In the genomic region with DNA sequence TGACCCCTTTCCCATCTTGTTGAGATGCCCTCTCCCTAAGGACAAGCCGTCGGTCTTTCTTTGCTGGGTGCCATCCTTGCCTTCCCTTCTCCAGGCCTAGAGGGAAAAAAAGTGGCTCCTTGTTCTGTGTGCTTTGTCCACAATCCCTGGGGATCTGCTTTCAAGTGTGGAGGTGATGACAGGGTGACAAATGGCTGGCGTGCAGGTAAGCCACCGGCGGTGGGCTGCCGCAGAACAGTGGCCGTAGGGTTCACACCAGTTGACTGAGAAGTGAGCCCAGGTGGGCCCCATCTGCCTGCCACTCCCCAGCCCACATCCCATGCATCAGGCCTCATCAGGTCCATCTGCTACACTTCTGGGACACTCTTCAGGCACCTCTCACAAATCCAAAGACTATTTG, we compare ENCODE assay signal across 19 cellular contexts. TPM values are rescaled to one million over a fixed set of nuclear protein-coding genes. Genes with fewer than 3 reads are reported as not detected.
A peak's percentile ranks its signal among the peaks of the same experiment; 100 is the strongest.
DNase-seq lines count a peak whose midpoint lies in the region; ATAC-seq, FAIRE-seq and TF ChIP-seq lines count a peak whose summit lies in the region.
"Had no signal": no experiment of that assay in that cellular context is flagged by ENCODE, and none has a peak within 500 bp of the region (broad histone marks: within the 10 kb centered on the region; RNA-seq: fewer than 3 reads in every experiment).

No MANE protein-coding gene starts in this region.

- no peak for TF ChIP-seq CTCF in kidney (IDR thresholded peaks at IDR 0.05; ENCODE audit: borderline replicate concordance, extremely low read depth, insufficient read depth)

- H3K36me3 ChIP-seq in kidney (ENCODE audit: control insufficient read depth in 1 of 2, insufficient read depth in 2 of 2, low read length in 2 of 2): no peaks in the 10 kb centered on the region

- H3K4me3 ChIP-seq in kidney (ENCODE audit: low read length in 2 of 2): no peak overlapping the region
- H3K4me3 ChIP-seq: SK-N-MC had no signal

- H3K27ac ChIP-seq in kidney (ENCODE audit: low read depth in 2 of 2, low read length in 2 of 2): no peak overlapping the region
- H3K27ac ChIP-seq: KMS-11, SK-N-MC had no signal

- DNase-seq in NCI-H187 treated with DMSO at 0.1 percent for 48 hours (lab: John Stamatoyannopoulos, UW): peak; percentile 47
- DNase-seq in NCI-H187 (lab: John Stamatoyannopoulos, UW): no peak
- DNase-seq in DMS153 (lab: John Stamatoyannopoulos, UW): peak; percentile 82
- DNase-seq in NCI-H2107 (lab: John Stamatoyannopoulos, UW): peak; percentile 49
- peak; percentile 11 for DNase-seq in SW480 (ENCODE audit: low spot score)
- no peak for DNase-seq in NCI-H128 (lab: John Stamatoyannopoulos, UW; ENCODE audit: unreplicated experiment)
- no peak for DNase-seq in kidney
- DNase-seq: EL, HFFc6, NCI-H1694 treated with DMSO at 0.1 percent for 48 hours, NCI-H446, T-helper 1 cell had no signal

- no peaks in the 10 kb centered on the region for H3K9me3 ChIP-seq in kidney (ENCODE audit: control insufficient read depth in 1 of 2, low read length in 2 of 2)

- no peaks in the 10 kb centered on the region for H3K4me1 ChIP-seq in kidney (ENCODE audit: control insufficient read depth in 1 of 2, insufficient read depth in 1 of 2, low read depth in 1 of 2, low read length in 2 of 2)

- intact Hi-C loops in kidney (cut with DNase I): no loop called here

- H3K9ac ChIP-seq in kidney (ENCODE audit: low read length in 2 of 2): no peak overlapping the region
- H3K9ac ChIP-seq: KMS-11 had no signal

- ATAC-seq in HG03521 (IDR thresholded peaks at IDR 0.05; ENCODE audit: unreplicated experiment): no peak
- ATAC-seq: CD8-positive, alpha-beta T cell; HepG2 had no signal

- FAIRE-seq in kidney (lab: Jason Lieb, UNC): no peak
- FAIRE-seq: D721Med, GM19239, HepG2 had no signal

RNA-seq across cellular contexts. Expression of gene CALB2, which starts 11.4 kb away (rescaled TPM):
- total RNA-seq in kidney: 1.4 TPM
- not detected for polyA plus RNA-seq in kidney (ENCODE audit: insufficient read depth, low read depth, low replicate concordance)
- total RNA-seq: CD8-positive, alpha-beta T cell had no signal

RNA-seq across cellular contexts. Expression of gene CMTR2, which starts 57.9 kb away (rescaled TPM):
- 21.5 TPM for total RNA-seq in kidney
- polyA plus RNA-seq in kidney (ENCODE audit: insufficient read depth, low read depth, low replicate concordance): 8.0 TPM

Comparison
In these comparisons a context has a peak if more than half of its experiments do, and no peak if none do; other contexts are left out.
1. DNase-seq: peak in NCI-H187 treated with DMSO at 0.1 percent for 48 hours (single experiment), DMS153 (single experiment), NCI-H2107 (single experiment) and SW480 (single experiment); none in NCI-H187 (0 of 2), NCI-H128 (single experiment) and kidney (single experiment).